Comparison of ENCODE assay signal across 11 cellular contexts in the genomic region with DNA sequence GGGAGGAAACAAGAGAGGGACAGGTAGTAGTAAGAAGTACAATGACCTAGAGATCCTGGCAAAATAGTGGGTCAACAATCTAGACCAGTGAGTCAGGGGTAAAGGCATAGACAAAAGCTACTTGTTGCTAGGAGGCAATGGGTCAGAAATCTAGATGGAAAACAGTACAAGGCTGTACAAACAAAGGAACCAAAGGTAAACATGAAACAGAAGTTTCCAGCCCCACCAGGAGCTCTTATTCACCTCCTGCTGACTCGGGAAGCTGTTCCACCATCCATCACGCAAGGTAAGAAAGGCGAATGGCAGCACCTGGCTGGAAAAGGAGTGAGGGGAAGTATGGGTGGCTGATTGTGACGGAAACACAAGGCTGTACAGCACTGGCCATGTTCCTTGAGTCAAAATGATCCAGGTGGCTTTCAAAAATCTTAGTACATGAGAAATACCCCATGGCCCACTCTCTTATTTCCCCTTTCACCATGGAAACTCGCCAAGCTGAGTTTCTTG.
DNase-seq lines count a peak whose midpoint lies in the region; ATAC-seq and TF ChIP-seq lines count a peak whose summit lies in the region.
"Had no signal": no experiment of that assay in that cellular context is flagged by ENCODE, and none has a peak within 500 bp of the region (broad histone marks: within the 10 kb centered on the region; RNA-seq: fewer than 3 reads in every experiment).

No MANE protein-coding gene starts in this region.

- no peaks in the 10 kb centered on the region for H3K9me3 Mint-ChIP-seq in HFFc6

- H3K36me3 ChIP-seq in RWPE2 (ENCODE audit: low read depth), result no peaks in the 10 kb centered on the region
- no peaks in the 10 kb centered on the region for H3K36me3 ChIP-seq in A673 (ENCODE audit: insufficient read depth, low read length, poor library complexity, severe bottlenecking)

- POLR2A ChIA-PET in A673 (lab: Charles Lee; ENCODE audit: low non-redundant PET), result no interaction called here

- ATAC-seq in RWPE2 (ENCODE audit: low read depth) (peak; percentile 81), GM21515 (IDR thresholded peaks at IDR 0.05; ENCODE audit: unreplicated experiment) (no peak)

- H3K4me1 ChIP-seq in RWPE2 (ENCODE audit: insufficient read depth, poor library complexity, severe bottlenecking), result peaks cover 46% of the 10 kb centered on the region
- no peaks in the 10 kb centered on the region for H3K4me1 ChIP-seq in A673 (ENCODE audit: insufficient read depth, low read length, poor library complexity, severe bottlenecking)

- H3K4me1 Mint-ChIP-seq in HFFc6 (ENCODE audit: low read depth), result peaks cover 61% of the 10 kb centered on the region

- H3K27ac ChIP-seq in RWPE2 (ENCODE audit: poor library complexity, severe bottlenecking), result peak overlapping the region; percentile 98
- H3K27ac ChIP-seq in skin epidermis, result peak overlapping the region in 13 of 21 experiments; percentile 0 to 79 (median 59)
- H3K27ac ChIP-seq in A673 (ENCODE audit: low read depth, low read length, poor library complexity, severe bottlenecking), result no peak overlapping the region

- intact Hi-C loops in head of caudate nucleus (cut with DNase I), result no loop called here
- intact Hi-C loops in A673 (cut with micrococcal nuclease; ENCODE audit: unreplicated experiment), result no loop called here

- peak overlapping the region; percentile 53 for H3K4me3 Mint-ChIP-seq in HFFc6

- no peaks in the 10 kb centered on the region for H3K9me3 ChIP-seq in RWPE2 (ENCODE audit: severe bottlenecking)
- no peaks in the 10 kb centered on the region for H3K9me3 ChIP-seq in A673 (ENCODE audit: low read depth, low read length, poor library complexity, severe bottlenecking)

- no TSS peak for BruUV-seq in A673 (replicated peaks; lab: Mats Ljungman, UMichigan)

- peak overlapping the region; percentile 90 for H3K27ac Mint-ChIP-seq in HFFc6

- H3K27me3 Mint-ChIP-seq in HFFc6 (ENCODE audit: insufficient read depth), result peaks cover 5% of the 10 kb centered on the region

- CTCF ChIA-PET in A673 (lab: Charles Lee), result no interaction called here

- H3K36me3 Mint-ChIP-seq in HFFc6 (ENCODE audit: low read depth), result no peaks in the 10 kb centered on the region

- DNase-seq in HFFc6, result peak; percentile 66
- DNase-seq in RWPE2 (ENCODE audit: low spot score), result no peak
- peak; percentile 28 for DNase-seq in fibroblast of peridontal ligament (ENCODE audit: extremely low read depth)
- no peak for DNase-seq in head of caudate nucleus
- no peak for DNase-seq in A673 (ENCODE audit: low spot score)
- DNase-seq: NCI-H2081 treated with DMSO at 0.1 percent for 48 hours; stimulated activated CD4-positive, alpha-beta T cell treated with anti-CD3 and anti-CD28 coated beads, Interleukin-4, amount 100 ng/mL, for 1 hour; T-helper 2 cell had no signal

- no peak overlapping the region for H3K4me3 ChIP-seq in RWPE2 (ENCODE audit: severe bottlenecking)
- H3K4me3 ChIP-seq in skin epidermis, result no peak overlapping the region
- no peak overlapping the region for H3K4me3 ChIP-seq in A673 (ENCODE audit: low read depth, low read length, poor library complexity, severe bottlenecking)
- H3K4me3 ChIP-seq: lung had no signal

- TF ChIP-seq CTCF in HFFc6 (IDR thresholded peaks at IDR 0.05) (no peak), RWPE2 (IDR thresholded peaks at IDR 0.05; ENCODE audit: poor library complexity, severe bottlenecking) (no peak), A673 (conservative IDR thresholded peaks at IDR 0.05; ENCODE audit: low read depth, low read length) (no peak)

- H3K27me3 ChIP-seq in RWPE2 (ENCODE audit: insufficient read depth, poor library complexity, severe bottlenecking) (no peaks in the 10 kb centered on the region), A673 (replicated peaks; ENCODE audit: insufficient read depth, low read depth, low read length, poor library complexity) (no peaks in the 10 kb centered on the region)

Comparison
In these comparisons a context has a peak if more than half of its experiments do, and no peak if none do; other contexts are left out.
1. DNase-seq: peak in HFFc6 (single experiment) and fibroblast of peridontal ligament (single experiment); none in RWPE2 (single experiment), head of caudate nucleus (0 of 42) and A673 (single experiment).